1 cellular context compared by ENCODE assay signal in the genomic region with DNA sequence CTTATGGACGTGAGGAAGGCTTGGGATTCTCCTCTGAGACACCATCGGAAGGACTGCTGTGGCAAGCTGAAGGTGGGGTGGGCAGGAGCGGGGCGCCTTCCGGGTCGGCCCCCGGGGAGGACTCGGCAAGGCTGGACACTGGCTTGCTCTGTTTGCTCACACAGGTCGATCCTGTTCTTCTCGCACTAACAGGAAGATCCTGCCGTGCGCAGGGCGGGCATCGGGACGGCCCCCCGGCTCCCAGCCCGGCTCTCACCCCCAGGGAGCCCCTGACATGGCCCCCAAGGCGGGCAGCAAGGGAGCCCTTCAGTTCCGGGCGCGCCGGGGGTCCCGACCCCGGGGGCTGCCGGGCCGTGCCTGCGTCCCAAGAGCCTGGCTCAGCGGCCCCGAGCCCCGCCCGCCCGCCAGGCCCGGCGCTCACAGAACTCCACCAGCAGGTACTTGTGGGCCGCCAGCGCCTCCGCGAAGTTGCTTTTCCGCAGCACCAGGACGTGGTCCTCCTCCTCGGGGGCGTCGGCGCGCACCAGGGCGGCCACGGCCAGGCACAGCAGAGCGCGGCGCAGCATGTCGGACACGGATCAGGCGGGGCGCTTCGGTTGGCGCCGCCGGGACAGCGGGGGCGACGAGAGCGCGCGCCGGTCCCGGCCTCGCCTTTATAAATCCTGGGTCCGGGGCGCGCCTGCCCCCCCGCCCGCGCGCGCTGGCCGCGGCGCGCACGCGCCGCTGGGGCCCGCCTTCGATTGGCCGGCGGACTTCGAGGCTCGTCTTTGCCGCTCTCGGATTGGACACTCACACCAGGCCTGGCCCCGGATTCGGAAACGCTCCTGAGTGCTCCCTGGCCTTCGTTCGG.
TF ChIP-seq lines count a peak whose summit lies in the region.

A gene (minus strand): TSS at position 630 of the 850 bp plus-strand sequence. CDS start 64 bp downstream, at position 566.

TF ChIP-seq in WTC11, 78 proteins besides CTCF, POLR2A, EP300 and RAD21 (continued from another document and continues in another):
- TF ChIP-seq, protein P1, sequence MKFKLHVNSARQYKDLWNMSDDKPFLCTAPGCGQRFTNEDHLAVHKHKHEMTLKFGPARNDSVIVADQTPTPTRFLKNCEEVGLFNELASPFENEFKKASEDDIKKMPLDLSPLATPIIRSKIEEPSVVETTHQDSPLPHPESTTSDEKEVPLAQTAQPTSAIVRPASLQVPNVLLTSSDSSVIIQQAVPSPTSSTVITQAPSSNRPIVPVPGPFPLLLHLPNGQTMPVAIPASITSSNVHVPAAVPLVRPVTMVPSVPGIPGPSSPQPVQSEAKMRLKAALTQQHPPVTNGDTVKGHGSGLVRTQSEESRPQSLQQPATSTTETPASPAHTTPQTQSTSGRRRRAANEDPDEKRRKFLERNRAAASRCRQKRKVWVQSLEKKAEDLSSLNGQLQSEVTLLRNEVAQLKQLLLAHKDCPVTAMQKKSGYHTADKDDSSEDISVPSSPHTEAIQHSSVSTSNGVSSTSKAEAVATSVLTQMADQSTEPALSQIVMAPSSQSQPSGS (CRISPR knock-in tag; IDR thresholded peaks at IDR 0.05; ENCODE audit: borderline replicate concordance, low read depth) = no peak
- TF ChIP-seq, protein P2, sequence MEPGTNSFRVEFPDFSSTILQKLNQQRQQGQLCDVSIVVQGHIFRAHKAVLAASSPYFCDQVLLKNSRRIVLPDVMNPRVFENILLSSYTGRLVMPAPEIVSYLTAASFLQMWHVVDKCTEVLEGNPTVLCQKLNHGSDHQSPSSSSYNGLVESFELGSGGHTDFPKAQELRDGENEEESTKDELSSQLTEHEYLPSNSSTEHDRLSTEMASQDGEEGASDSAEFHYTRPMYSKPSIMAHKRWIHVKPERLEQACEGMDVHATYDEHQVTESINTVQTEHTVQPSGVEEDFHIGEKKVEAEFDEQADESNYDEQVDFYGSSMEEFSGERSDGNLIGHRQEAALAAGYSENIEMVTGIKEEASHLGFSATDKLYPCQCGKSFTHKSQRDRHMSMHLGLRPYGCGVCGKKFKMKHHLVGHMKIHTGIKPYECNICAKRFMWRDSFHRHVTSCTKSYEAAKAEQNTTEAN (CRISPR knock-in tag; IDR thresholded peaks at IDR 0.05) = no peak
- TF ChIP-seq TCF7 (CRISPR knock-in tag; IDR thresholded peaks at IDR 0.05; ENCODE audit: low read depth) (no peak), JUN (CRISPR knock-in tag; IDR thresholded peaks at IDR 0.05) (no peak), FOXJ3 (CRISPR knock-in tag; IDR thresholded peaks at IDR 0.05; ENCODE audit: borderline replicate concordance) (no peak), CBFB (CRISPR knock-in tag; IDR thresholded peaks at IDR 0.05; ENCODE audit: low read depth) (0 out of 2 replicates have a peak, but pooled peaks have one; percentile 55), GTF2I (CRISPR knock-in tag; conservative IDR thresholded peaks at IDR 0.05) (no peak), KAT7 (CRISPR knock-in tag; IDR thresholded peaks at IDR 0.05; ENCODE audit: borderline replicate concordance) (peak; percentile 55; the same call in 1 of the 2 replicates), SMAD3 (CRISPR knock-in tag; IDR thresholded peaks at IDR 0.05; ENCODE audit: borderline replicate concordance) (peak; percentile 7; the same call in 1 of the 2 replicates), ETV6 (CRISPR knock-in tag; IDR thresholded peaks at IDR 0.05) (0 out of 2 replicates have a peak, but pooled peaks have one; percentile 63), ZNF396 (CRISPR knock-in tag; IDR thresholded peaks at IDR 0.05; ENCODE audit: borderline replicate concordance) (no peak), NR2C2 (CRISPR knock-in tag; IDR thresholded peaks at IDR 0.05) (no peak), FOXP1 (CRISPR knock-in tag; IDR thresholded peaks at IDR 0.05; ENCODE audit: borderline replicate concordance) (0 out of 2 replicates have a peak, but pooled peaks have one; percentile 24), CREM (CRISPR knock-in tag; IDR thresholded peaks at IDR 0.05) (no peak), ZNF416 (CRISPR knock-in tag; IDR thresholded peaks at IDR 0.05) (no peak), ZNF121 (CRISPR knock-in tag; IDR thresholded peaks at IDR 0.05) (no peak), RELA (CRISPR knock-in tag; IDR thresholded peaks at IDR 0.05; ENCODE audit: borderline replicate concordance) (no peak), SP1 (CRISPR knock-in tag; conservative IDR thresholded peaks at IDR 0.05) (no peak), GRHL2 (CRISPR knock-in tag; IDR thresholded peaks at IDR 0.05; ENCODE audit: insufficient replicate concordance, severe bottlenecking) (no peak), NFE2L1 (CRISPR knock-in tag; IDR thresholded peaks at IDR 0.05) (no peak)
- TF ChIP-seq, protein P3, sequence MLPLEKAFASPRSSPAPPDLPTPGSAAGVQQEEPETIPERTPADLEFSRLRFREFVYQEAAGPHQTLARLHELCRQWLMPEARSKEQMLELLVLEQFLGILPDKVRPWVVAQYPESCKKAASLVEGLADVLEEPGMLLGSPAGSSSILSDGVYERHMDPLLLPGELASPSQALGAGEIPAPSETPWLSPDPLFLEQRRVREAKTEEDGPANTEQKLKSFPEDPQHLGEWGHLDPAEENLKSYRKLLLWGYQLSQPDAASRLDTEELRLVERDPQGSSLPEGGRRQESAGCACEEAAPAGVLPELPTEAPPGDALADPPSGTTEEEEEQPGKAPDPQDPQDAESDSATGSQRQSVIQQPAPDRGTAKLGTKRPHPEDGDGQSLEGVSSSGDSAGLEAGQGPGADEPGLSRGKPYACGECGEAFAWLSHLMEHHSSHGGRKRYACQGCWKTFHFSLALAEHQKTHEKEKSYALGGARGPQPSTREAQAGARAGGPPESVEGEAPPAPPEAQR (CRISPR knock-in tag; IDR thresholded peaks at IDR 0.05) = no peak
- TF ChIP-seq, protein P4, sequence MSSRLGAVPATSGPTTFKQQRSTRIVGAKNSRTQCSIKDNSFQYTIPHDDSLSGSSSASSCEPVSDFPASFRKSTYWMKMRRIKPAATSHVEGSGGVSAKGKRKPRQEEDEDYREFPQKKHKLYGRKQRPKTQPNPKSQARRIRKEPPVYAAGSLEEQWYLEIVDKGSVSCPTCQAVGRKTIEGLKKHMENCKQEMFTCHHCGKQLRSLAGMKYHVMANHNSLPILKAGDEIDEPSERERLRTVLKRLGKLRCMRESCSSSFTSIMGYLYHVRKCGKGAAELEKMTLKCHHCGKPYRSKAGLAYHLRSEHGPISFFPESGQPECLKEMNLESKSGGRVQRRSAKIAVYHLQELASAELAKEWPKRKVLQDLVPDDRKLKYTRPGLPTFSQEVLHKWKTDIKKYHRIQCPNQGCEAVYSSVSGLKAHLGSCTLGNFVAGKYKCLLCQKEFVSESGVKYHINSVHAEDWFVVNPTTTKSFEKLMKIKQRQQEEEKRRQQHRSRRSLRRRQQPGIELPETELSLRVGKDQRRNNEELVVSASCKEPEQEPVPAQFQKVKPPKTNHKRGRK (CRISPR knock-in tag; IDR thresholded peaks at IDR 0.05; ENCODE audit: borderline replicate concordance) = no peak
- TF ChIP-seq, protein P5, sequence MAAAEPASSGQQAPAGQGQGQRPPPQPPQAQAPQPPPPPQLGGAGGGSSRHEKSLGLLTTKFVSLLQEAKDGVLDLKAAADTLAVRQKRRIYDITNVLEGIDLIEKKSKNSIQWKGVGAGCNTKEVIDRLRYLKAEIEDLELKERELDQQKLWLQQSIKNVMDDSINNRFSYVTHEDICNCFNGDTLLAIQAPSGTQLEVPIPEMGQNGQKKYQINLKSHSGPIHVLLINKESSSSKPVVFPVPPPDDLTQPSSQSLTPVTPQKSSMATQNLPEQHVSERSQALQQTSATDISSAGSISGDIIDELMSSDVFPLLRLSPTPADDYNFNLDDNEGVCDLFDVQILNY (CRISPR knock-in tag; IDR thresholded peaks at IDR 0.05) = 0 out of 2 replicates have a peak, but pooled peaks have one; percentile 21
- TF ChIP-seq, protein P6, sequence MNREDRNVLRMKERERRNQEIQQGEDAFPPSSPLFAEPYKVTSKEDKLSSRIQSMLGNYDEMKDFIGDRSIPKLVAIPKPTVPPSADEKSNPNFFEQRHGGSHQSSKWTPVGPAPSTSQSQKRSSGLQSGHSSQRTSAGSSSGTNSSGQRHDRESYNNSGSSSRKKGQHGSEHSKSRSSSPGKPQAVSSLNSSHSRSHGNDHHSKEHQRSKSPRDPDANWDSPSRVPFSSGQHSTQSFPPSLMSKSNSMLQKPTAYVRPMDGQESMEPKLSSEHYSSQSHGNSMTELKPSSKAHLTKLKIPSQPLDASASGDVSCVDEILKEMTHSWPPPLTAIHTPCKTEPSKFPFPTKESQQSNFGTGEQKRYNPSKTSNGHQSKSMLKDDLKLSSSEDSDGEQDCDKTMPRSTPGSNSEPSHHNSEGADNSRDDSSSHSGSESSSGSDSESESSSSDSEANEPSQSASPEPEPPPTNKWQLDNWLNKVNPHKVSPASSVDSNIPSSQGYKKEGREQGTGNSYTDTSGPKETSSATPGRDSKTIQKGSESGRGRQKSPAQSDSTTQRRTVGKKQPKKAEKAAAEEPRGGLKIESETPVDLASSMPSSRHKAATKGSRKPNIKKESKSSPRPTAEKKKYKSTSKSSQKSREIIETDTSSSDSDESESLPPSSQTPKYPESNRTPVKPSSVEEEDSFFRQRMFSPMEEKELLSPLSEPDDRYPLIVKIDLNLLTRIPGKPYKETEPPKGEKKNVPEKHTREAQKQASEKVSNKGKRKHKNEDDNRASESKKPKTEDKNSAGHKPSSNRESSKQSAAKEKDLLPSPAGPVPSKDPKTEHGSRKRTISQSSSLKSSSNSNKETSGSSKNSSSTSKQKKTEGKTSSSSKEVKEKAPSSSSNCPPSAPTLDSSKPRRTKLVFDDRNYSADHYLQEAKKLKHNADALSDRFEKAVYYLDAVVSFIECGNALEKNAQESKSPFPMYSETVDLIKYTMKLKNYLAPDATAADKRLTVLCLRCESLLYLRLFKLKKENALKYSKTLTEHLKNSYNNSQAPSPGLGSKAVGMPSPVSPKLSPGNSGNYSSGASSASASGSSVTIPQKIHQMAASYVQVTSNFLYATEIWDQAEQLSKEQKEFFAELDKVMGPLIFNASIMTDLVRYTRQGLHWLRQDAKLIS (CRISPR knock-in tag; IDR thresholded peaks at IDR 0.05; ENCODE audit: borderline replicate concordance) = no peak
- TF ChIP-seq, protein P7, sequence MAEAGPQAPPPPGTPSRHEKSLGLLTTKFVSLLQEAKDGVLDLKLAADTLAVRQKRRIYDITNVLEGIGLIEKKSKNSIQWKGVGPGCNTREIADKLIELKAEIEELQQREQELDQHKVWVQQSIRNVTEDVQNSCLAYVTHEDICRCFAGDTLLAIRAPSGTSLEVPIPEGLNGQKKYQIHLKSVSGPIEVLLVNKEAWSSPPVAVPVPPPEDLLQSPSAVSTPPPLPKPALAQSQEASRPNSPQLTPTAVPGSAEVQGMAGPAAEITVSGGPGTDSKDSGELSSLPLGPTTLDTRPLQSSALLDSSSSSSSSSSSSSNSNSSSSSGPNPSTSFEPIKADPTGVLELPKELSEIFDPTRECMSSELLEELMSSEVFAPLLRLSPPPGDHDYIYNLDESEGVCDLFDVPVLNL (CRISPR knock-in tag; IDR thresholded peaks at IDR 0.05; ENCODE audit: borderline replicate concordance, low read depth) = no peak
- TF ChIP-seq, protein P8, sequence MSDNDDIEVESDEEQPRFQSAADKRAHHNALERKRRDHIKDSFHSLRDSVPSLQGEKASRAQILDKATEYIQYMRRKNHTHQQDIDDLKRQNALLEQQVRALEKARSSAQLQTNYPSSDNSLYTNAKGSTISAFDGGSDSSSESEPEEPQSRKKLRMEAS (CRISPR knock-in tag; IDR thresholded peaks at IDR 0.05) = no peak
- TF ChIP-seq, protein P9, sequence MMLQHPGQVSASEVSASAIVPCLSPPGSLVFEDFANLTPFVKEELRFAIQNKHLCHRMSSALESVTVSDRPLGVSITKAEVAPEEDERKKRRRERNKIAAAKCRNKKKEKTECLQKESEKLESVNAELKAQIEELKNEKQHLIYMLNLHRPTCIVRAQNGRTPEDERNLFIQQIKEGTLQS (CRISPR knock-in tag; conservative IDR thresholded peaks at IDR 0.05) = no peak
- TF ChIP-seq, protein P10, sequence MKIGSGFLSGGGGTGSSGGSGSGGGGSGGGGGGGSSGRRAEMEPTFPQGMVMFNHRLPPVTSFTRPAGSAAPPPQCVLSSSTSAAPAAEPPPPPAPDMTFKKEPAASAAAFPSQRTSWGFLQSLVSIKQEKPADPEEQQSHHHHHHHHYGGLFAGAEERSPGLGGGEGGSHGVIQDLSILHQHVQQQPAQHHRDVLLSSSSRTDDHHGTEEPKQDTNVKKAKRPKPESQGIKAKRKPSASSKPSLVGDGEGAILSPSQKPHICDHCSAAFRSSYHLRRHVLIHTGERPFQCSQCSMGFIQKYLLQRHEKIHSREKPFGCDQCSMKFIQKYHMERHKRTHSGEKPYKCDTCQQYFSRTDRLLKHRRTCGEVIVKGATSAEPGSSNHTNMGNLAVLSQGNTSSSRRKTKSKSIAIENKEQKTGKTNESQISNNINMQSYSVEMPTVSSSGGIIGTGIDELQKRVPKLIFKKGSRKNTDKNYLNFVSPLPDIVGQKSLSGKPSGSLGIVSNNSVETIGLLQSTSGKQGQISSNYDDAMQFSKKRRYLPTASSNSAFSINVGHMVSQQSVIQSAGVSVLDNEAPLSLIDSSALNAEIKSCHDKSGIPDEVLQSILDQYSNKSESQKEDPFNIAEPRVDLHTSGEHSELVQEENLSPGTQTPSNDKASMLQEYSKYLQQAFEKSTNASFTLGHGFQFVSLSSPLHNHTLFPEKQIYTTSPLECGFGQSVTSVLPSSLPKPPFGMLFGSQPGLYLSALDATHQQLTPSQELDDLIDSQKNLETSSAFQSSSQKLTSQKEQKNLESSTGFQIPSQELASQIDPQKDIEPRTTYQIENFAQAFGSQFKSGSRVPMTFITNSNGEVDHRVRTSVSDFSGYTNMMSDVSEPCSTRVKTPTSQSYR (CRISPR knock-in tag; IDR thresholded peaks at IDR 0.05) = no peak
- TF ChIP-seq, protein P11, sequence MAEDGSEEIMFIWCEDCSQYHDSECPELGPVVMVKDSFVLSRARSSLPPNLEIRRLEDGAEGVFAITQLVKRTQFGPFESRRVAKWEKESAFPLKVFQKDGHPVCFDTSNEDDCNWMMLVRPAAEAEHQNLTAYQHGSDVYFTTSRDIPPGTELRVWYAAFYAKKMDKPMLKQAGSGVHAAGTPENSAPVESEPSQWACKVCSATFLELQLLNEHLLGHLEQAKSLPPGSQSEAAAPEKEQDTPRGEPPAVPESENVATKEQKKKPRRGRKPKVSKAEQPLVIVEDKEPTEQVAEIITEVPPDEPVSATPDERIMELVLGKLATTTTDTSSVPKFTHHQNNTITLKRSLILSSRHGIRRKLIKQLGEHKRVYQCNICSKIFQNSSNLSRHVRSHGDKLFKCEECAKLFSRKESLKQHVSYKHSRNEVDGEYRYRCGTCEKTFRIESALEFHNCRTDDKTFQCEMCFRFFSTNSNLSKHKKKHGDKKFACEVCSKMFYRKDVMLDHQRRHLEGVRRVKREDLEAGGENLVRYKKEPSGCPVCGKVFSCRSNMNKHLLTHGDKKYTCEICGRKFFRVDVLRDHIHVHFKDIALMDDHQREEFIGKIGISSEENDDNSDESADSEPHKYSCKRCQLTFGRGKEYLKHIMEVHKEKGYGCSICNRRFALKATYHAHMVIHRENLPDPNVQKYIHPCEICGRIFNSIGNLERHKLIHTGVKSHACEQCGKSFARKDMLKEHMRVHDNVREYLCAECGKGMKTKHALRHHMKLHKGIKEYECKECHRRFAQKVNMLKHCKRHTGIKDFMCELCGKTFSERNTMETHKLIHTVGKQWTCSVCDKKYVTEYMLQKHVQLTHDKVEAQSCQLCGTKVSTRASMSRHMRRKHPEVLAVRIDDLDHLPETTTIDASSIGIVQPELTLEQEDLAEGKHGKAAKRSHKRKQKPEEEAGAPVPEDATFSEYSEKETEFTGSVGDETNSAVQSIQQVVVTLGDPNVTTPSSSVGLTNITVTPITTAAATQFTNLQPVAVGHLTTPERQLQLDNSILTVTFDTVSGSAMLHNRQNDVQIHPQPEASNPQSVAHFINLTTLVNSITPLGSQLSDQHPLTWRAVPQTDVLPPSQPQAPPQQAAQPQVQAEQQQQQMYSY (CRISPR knock-in tag; IDR thresholded peaks at IDR 0.05) = no peak
- TF ChIP-seq, protein P12, sequence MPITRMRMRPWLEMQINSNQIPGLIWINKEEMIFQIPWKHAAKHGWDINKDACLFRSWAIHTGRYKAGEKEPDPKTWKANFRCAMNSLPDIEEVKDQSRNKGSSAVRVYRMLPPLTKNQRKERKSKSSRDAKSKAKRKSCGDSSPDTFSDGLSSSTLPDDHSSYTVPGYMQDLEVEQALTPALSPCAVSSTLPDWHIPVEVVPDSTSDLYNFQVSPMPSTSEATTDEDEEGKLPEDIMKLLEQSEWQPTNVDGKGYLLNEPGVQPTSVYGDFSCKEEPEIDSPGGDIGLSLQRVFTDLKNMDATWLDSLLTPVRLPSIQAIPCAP (CRISPR knock-in tag; IDR thresholded peaks at IDR 0.05) = no peak
